18 cellular contexts compared by ENCODE assay signal in the genomic region with DNA sequence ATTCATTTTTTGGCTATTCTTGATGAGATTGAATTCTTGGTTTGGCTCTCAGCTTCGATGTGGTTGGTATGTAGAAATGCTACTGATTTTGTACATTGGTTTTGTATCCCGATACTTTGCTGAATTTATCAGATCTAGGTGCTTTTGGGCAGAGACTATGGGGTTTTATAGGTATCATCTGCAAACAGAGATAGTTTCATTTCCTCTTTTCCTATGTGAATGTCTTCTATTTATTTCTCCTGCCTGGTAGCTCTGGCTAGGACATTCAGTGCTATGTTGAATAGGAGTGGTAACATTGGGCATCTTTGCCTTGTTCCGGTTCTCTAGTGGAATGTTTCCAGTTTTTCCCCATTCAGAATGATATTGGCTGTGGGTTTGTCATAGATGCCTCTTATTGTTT. TPM values are rescaled to one million over a fixed set of nuclear protein-coding genes. Genes with fewer than 3 reads are reported as not detected.
"Had no signal": no experiment of that assay in that cellular context is flagged by ENCODE, and none has a peak within 500 bp of the region (broad histone marks: within the 10 kb centered on the region; RNA-seq: fewer than 3 reads in every experiment).

No MANE protein-coding gene starts in this region.

- H3K4me3 ChIP-seq: colonic mucosa, lung, thyroid gland had no signal

- FAIRE-seq: keratinocyte had no signal

- DNase-seq: activated CD4-positive, alpha-beta T cell treated with anti-CD3 and anti-CD28 coated beads for 48 hours; activated CD8-positive, alpha-beta T cell treated with anti-CD3 and anti-CD28 coated beads for 36 hours; activated naive CD4-positive, alpha-beta T cell treated with anti-CD3 and anti-CD28 coated beads for 36 hours; activated T-cell treated with anti-CD3 and anti-CD28 coated beads, Interleukin-2, amount 50 U/mL, for 24 hours; anterior cingulate cortex; caudate nucleus; colonic mucosa; endodermal cell; foreskin melanocyte; glutamatergic neuron; hippocampal formation; nucleus accumbens; stimulated activated naive CD4-positive, alpha-beta T cell treated with Interleukin-2 at 50 U/mL for 16 hours; thyroid gland had no signal

- ATAC-seq: activated CD8-positive, alpha-beta T cell treated with anti-CD3 and anti-CD28 coated beads for 36 hours; left lobe of liver; WTC11 had no signal

- H3K4me1 ChIP-seq: colonic mucosa had no signal

- H3K27me3 ChIP-seq: thyroid gland had no signal

- H3K27ac ChIP-seq: colonic mucosa, thyroid gland had no signal

- H3K9me3 ChIP-seq: colonic mucosa, thyroid gland had no signal

- H3K36me3 ChIP-seq: colonic mucosa, thyroid gland had no signal

RNA-seq across cellular contexts. Expression of a gene that starts 5.5 kb away (rescaled TPM):
- polyA plus RNA-seq: keratinocyte had no signal
